In the genomic region with DNA sequence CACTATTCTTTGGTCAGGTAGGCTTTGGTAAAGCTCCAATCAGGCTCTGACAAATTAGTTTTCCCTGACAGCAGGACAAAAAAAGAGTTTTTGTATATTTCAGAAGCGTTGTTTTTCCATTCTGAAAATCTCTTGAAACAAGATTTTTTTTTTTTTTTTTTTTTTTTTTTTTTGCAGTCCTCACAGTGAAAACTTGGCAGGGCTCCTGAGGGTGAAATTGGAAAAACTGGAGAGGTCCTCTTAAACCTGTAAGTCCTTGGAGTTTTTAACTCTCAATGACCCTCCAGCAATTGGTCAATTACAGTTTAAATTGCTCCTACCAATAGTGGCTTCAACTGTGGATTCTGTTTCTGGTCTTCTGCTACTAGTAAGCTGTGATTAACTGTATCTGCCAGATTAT, we compare ENCODE assay signal across 31 cellular contexts.
"Had no signal": no experiment of that assay in that cellular context is flagged by ENCODE, and none has a peak within 500 bp of the region (broad histone marks: within the 10 kb centered on the region; RNA-seq: fewer than 3 reads in every experiment).

No MANE protein-coding gene starts in this region.

- H3K27ac ChIP-seq: PC-9, RWPE1, SJCRH30, SK-N-MC had no signal

- DNase-seq: Kasumi-1, KG1, MG63, NCI-H1048, NCI-H1092 treated with DMSO at 0.1 percent for 48 hours, NCI-H1417, NCI-H1436, NCI-H146, NCI-H1694, NCI-H187, NCI-H1930, NCI-H2029 treated with DMSO at 0.1 percent for 48 hours, NCI-H2081 treated with DMSO at 0.1 percent for 48 hours, NCI-H2107, NCI-H2171, NCI-H226, NCI-H510A treated with DMSO at 0.1 percent for 48 hours, NCI-H524 treated with DMSO at 0.1 percent for 48 hours, NCI-H526 treated with DMSO at 0.1 percent for 48 hours, NCI-H774, PC-9, SHP77, SIG-M5, SJCRH30, T-cell had no signal

- H3K4me1 ChIP-seq: SJCRH30 had no signal

- H3K4me3 ChIP-seq: K562, MG63, PC-9, SJCRH30, SK-N-MC had no signal

- H3K36me3 ChIP-seq: MG63, SJCRH30 had no signal

- H3K27me3 ChIP-seq: SJCRH30 had no signal

- ATAC-seq: K562, Panc1, Right ventricle myocardium inferior, SK-N-SH treated with all-trans-retinoic acid at 6 μM for 48 hours, T-cell had no signal
